Comparison of ENCODE assay signal across 1 cellular context in genomic region chr15:59330649-59331048, GRCh38.
TF ChIP-seq lines count a peak whose summit lies in the region.

No MANE protein-coding gene starts in this region.

TF ChIP-seq in H1, 55 proteins besides CTCF, POLR2A, EP300 and RAD21:
- TF ChIP-seq SP4 (IDR thresholded peaks at IDR 0.05; ENCODE audit: low read length): no peak
- no peak for TF ChIP-seq SIX5 (IDR thresholded peaks at IDR 0.05; ENCODE audit: low read depth, low read length)
- no peak for TF ChIP-seq TCF12 (IDR thresholded peaks at IDR 0.05; ENCODE audit: low read depth, low read length)
- TF ChIP-seq NANOG (IDR thresholded peaks at IDR 0.05; ENCODE audit: insufficient read depth, low read depth, low read length, poor library complexity, severe bottlenecking): no peak
